Comparison of ENCODE assay signal across 1 cellular context in the genomic region with DNA sequence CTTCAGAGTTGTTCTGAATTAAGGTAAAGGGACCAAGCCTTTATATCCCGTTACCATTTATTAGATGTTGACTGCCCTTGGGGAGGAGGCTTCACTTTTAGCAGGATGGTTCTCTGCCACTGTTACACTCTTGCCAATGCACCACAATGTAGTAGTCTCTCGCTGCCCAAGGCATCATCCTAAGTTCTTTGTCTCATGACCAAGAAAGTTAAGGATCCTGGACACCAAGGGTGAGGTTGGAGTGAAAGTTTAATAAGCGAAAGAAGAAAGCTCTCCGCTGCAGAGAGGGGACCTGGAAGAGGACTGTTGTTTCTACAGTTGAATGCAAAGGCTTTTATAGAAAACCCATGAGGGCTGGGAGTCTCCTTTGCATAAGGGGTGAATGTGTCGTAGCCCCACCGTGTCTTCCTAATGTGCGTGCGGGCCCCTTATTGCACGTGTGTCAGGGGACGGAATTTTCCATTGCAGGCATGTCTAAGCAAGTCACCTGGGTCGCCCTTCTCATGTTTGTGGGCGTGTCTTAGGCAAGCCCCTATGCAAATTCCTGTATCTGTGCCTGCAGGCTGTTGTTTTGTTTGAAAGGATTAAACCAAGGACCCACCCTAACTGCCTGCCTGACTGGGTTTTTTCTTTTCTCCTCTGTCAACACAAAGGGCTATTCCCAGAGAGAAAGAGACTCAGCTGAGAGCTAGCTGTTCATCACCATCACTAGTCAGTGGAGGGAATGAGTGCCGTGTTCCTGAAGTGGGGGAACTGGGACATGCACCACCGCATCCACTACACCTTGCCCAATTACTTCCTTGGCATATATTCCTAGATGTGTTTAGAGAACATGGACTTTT.
TF ChIP-seq lines count a peak whose summit lies in the region.

No MANE protein-coding gene starts in this region.

TF ChIP-seq in GM12891, 5 proteins besides CTCF, POLR2A, EP300 and RAD21:
- no peak for TF ChIP-seq SPI1 (IDR thresholded peaks at IDR 0.05; ENCODE audit: low read depth, low read length)
TF ChIP-seq in GM12891: peak in this region for 0.
